In genomic region chr15:91022832-91023129, GRCh38 we compare ENCODE assay signal across 8 cellular contexts. TPM values are rescaled to one million over a fixed set of nuclear protein-coding genes. Genes with fewer than 3 reads are reported as not detected.
DNase-seq lines count a peak whose midpoint lies in the region; TF ChIP-seq lines count a peak whose summit lies in the region.

No MANE protein-coding gene starts in this region.

- peak; percentile 22 for DNase-seq in DMS53 treated with DMSO at 0.1 percent for 48 hours (lab: John Stamatoyannopoulos, UW; ENCODE audit: unreplicated experiment)
- no peak for DNase-seq in DMS53 (lab: John Stamatoyannopoulos, UW)
- no peak for DNase-seq in stomach
- DNase-seq in SHP77 treated with DMSO at 0.1 percent for 48 hours (lab: John Stamatoyannopoulos, UW), result no peak
- no peak for DNase-seq in amniotic stem cell (lab: John Stamatoyannopoulos, UW)
- DNase-seq in NOMO-1 treated with dmso at 0.1 percent for 144 hours (lab: John Stamatoyannopoulos, UW; ENCODE audit: unreplicated experiment), result no peak

- peak overlapping the region; percentile 87 for H3K27ac ChIP-seq in VCaP
- peak overlapping the region; percentile 54 to 88 (median 84) for H3K27ac ChIP-seq in stomach

- peaks cover 0 to 8% (median 2%) of the 10 kb centered on the region in 4 donors for H3K36me3 ChIP-seq in stomach

- peaks cover 18 to 42% (median 30%) of the 10 kb centered on the region in 4 donors for H3K4me1 ChIP-seq in stomach

- TF ChIP-seq EP300 in stomach (IDR thresholded peaks at IDR 0.05), result no peak

- H3K9me3 ChIP-seq in stomach, result no peaks in the 10 kb centered on the region

- H3K4me3 ChIP-seq in iPS-11a (ENCODE audit: low read depth, low read length) (peak overlapping the region; percentile 97), stomach (peak overlapping the region; percentile 78 to 98 (median 93))

- no peaks in the 10 kb centered on the region for H3K27me3 ChIP-seq in stomach

- TF ChIP-seq CTCF in VCaP (conservative IDR thresholded peaks at IDR 0.05), result no peak
- no peak for TF ChIP-seq CTCF in stomach (IDR thresholded peaks at IDR 0.05)

- TF ChIP-seq POLR2A in stomach (IDR thresholded peaks at IDR 0.05), result no peak

- intact Hi-C loops in stomach (cut with DNase I; ENCODE audit: low total_unique reads), result no loop called here

- 38 to 49% (median 43%) methylated on average over 1 of the region's 1 CpG for WGBS in stomach, 5 donors

RNA-seq across cellular contexts. Expression of gene VPS33B, which starts 0.4 kb away (rescaled TPM):
- 10 to 100 TPM in 2 of 5 donors, 1 to 10 TPM in 3; 1.2 to 23.2 (median 7.5) TPM for total RNA-seq in stomach
- polyA plus RNA-seq in stomach, result 10 to 100 TPM; 12.6 to 13.0 (median 12.6) TPM

RNA-seq across cellular contexts. Expression of gene PRC1, which starts 28.4 kb away (rescaled TPM):
- total RNA-seq in stomach, result 10 to 100 TPM in 4 of 5 donors, 1 to 10 TPM in 1; 8.2 to 60.7 (median 25.8) TPM
- 10 to 100 TPM in 2 of 3 donors, 1 to 10 TPM in 1; 9.0 to 33.5 (median 16.8) TPM for polyA plus RNA-seq in stomach
